20 cellular contexts compared by ENCODE assay signal in genomic region chr7:5443678-5444077, GRCh38. TPM values are rescaled to one million over a fixed set of nuclear protein-coding genes. Genes with fewer than 3 reads are reported as not detected.
DNase-seq lines count a peak whose midpoint lies in the region; ATAC-seq and TF ChIP-seq lines count a peak whose summit lies in the region.
"Had no signal": no experiment of that assay in that cellular context is flagged by ENCODE, and none has a peak within 500 bp of the region (broad histone marks: within the 10 kb centered on the region; RNA-seq: fewer than 3 reads in every experiment).

No MANE protein-coding gene starts in this region.

- no TSS peak for BruUV-seq in Caco-2 (replicated peaks; lab: Mats Ljungman, UMichigan)

- H3K4me1 ChIP-seq in Caco-2 (peaks cover 8% of the 10 kb centered on the region), gastrocnemius medialis (peaks cover 0 to 5% of the 10 kb centered on the region in 2 donors)
- H3K4me1 ChIP-seq: SJCRH30 had no signal

- DNase-seq in Caco-2 (no peak), RWPE1 (ENCODE audit: low spot score) (no peak), gastrocnemius medialis (no peak), NCI-H2196 treated with DMSO at 0.1 percent for 48 hours (lab: John Stamatoyannopoulos, UW; ENCODE audit: unreplicated experiment) (no peak), HPDE6-E6E7 (ENCODE audit: extremely low spot score) (no peak)
- DNase-seq: CD4-positive, alpha-beta memory T cell; DMS53; GDM1; GM23248; HCEC 1CT; Kasumi-1; MG63; NCI-H1417; NCI-H1694 treated with DMSO at 0.1 percent for 48 hours; NCI-H2081 treated with DMSO at 0.1 percent for 48 hours; NCI-H69; SJCRH30 had no signal

- no peak for TF ChIP-seq POLR2A in gastrocnemius medialis (IDR thresholded peaks at IDR 0.05)

- in situ Hi-C loops in gastrocnemius medialis (cut with MboI; ENCODE audit: low sequenced_read_pairs in 4 of 4): loop anchor here in 1 of 4 donors (10.0 kb wide), 1 partner anchor 79 kb away; no protein-coding TSS in a partner anchor

- POLR2A ChIA-PET in Caco-2 (lab: Charles Lee) (no interaction called here), RWPE1 (lab: Yijun Ruan, JAX; ENCODE audit: low non-redundant PET) (interaction anchor here (0.7 kb wide), 1 partner anchor 46 kb away, joined by 3 read pairs; no protein-coding TSS in a partner anchor)

- H3K27ac Mint-ChIP-seq in Caco-2 (ENCODE audit: unreplicated experiment): peak overlapping the region; percentile 8
- H3K27ac Mint-ChIP-seq in nephron: peak overlapping the region in 2 of 3 experiments; percentile 44 to 45
- H3K27ac Mint-ChIP-seq: CD4-positive, alpha-beta memory T cell had no signal

- no peaks in the 10 kb centered on the region for H3K27me3 Mint-ChIP-seq in Caco-2 (ENCODE audit: insufficient read depth, unreplicated experiment)
- H3K27me3 Mint-ChIP-seq in nephron (ENCODE audit: low read depth): peaks cover 13% of the 10 kb centered on the region
- H3K27me3 Mint-ChIP-seq: CD4-positive, alpha-beta memory T cell had no signal

- CTCF ChIA-PET in Caco-2 (lab: Charles Lee) (no interaction called here), RWPE1 (lab: Yijun Ruan, JAX) (no interaction called here)

- H3K27me3 ChIP-seq in Caco-2 (replicated peaks; ENCODE audit: control insufficient read depth, insufficient read depth, low read length) (no peaks in the 10 kb centered on the region), gastrocnemius medialis (no peaks in the 10 kb centered on the region)
- H3K27me3 ChIP-seq: MG63, SJCRH30 had no signal

- H3K4me3 Mint-ChIP-seq in Caco-2 (ENCODE audit: unreplicated experiment) (no peak overlapping the region), nephron (no peak overlapping the region)
- H3K4me3 Mint-ChIP-seq: CD4-positive, alpha-beta memory T cell had no signal

- H3K4me1 Mint-ChIP-seq in Caco-2 (ENCODE audit: low read depth, unreplicated experiment) (no peaks in the 10 kb centered on the region), nephron (peaks cover 8% of the 10 kb centered on the region)
- H3K4me1 Mint-ChIP-seq: CD4-positive, alpha-beta memory T cell had no signal

- H3K4me3 ChIP-seq in Caco-2 (ENCODE audit: low read depth, low read length) (no peak overlapping the region), gastrocnemius medialis (no peak overlapping the region)
- H3K4me3 ChIP-seq: GM23248, MG63, SJCRH30 had no signal

- H3K36me3 Mint-ChIP-seq in Caco-2 (ENCODE audit: insufficient read depth, unreplicated experiment) (peaks cover 84% of the 10 kb centered on the region), nephron (ENCODE audit: low read depth) (peaks cover 5% of the 10 kb centered on the region)
- H3K36me3 Mint-ChIP-seq: CD4-positive, alpha-beta memory T cell had no signal

- H3K27ac ChIP-seq in RWPE1: peak overlapping the region; percentile 48
- no peak overlapping the region for H3K27ac ChIP-seq in gastrocnemius medialis
- H3K27ac ChIP-seq: GM23248, SJCRH30 had no signal

- ATAC-seq in gastrocnemius medialis: peak; percentile 34
- no peak for ATAC-seq in HG02623 (IDR thresholded peaks at IDR 0.05; ENCODE audit: unreplicated experiment)
- ATAC-seq: Panc1 had no signal

- no peak for TF ChIP-seq CTCF in Caco-2 (IDR thresholded peaks at IDR 0.05; ENCODE audit: insufficient read depth in 1 of 2, low read depth in 1 of 2, low read length in 1 of 2, severe bottlenecking in 1 of 2, unreplicated experiment in 1 of 2)
- no peak for TF ChIP-seq CTCF in RWPE1 (conservative IDR thresholded peaks at IDR 0.05; ENCODE audit: low read depth)
- no peak for TF ChIP-seq CTCF in nephron (IDR thresholded peaks at IDR 0.05; ENCODE audit: unreplicated experiment in 3 of 3)
- TF ChIP-seq CTCF in gastrocnemius medialis (IDR thresholded peaks at IDR 0.05 in 4 of 5, conservative IDR thresholded peaks at IDR 0.05 in 1 of 5): no peak

- H3K36me3 ChIP-seq in Caco-2 (ENCODE audit: control insufficient read depth, insufficient read depth, low read length) (no peaks in the 10 kb centered on the region), gastrocnemius medialis (no peaks in the 10 kb centered on the region)
- H3K36me3 ChIP-seq: MG63, SJCRH30 had no signal

- no peaks in the 10 kb centered on the region for H3K9me3 Mint-ChIP-seq in Caco-2 (ENCODE audit: unreplicated experiment)
- no peaks in the 10 kb centered on the region for H3K9me3 Mint-ChIP-seq in nephron
- H3K9me3 Mint-ChIP-seq: CD4-positive, alpha-beta memory T cell had no signal

- intact Hi-C loops in Caco-2 (cut with micrococcal nuclease; ENCODE audit: unreplicated experiment) (no loop called here), gastrocnemius medialis (cut with DNase I; ENCODE audit: low total_unique reads) (no loop called here)

- no peaks in the 10 kb centered on the region for H3K9me3 ChIP-seq in Caco-2
- no peaks in the 10 kb centered on the region for H3K9me3 ChIP-seq in gastrocnemius medialis
- H3K9me3 ChIP-seq: MG63, SJCRH30 had no signal

RNA-seq across cellular contexts. Expression of gene TNRC18, which starts 20.0 kb away (rescaled TPM):
- 73.7 and 75.6 TPM in 2 replicates for total RNA-seq in Caco-2 (2022)
- 10 to 100 TPM in 3 of 4 donors, 1 to 10 TPM in 1; 8.7 to 31.2 (median 20.5) TPM for total RNA-seq in gastrocnemius medialis
